ENCODE assay signal across 1 cellular context in genomic region chr17:83090424-83091256, GRCh38.
A peak's percentile ranks its signal among the peaks of the same experiment; 100 is the strongest.
TF ChIP-seq lines count a peak whose summit lies in the region.

No MANE protein-coding gene starts in this region.

TF ChIP-seq in HepG2, 621 proteins besides CTCF, POLR2A, EP300 and RAD21:
- TF ChIP-seq HNRNPL (IDR thresholded peaks at IDR 0.05; ENCODE audit: low read depth, low read length) = 0 out of 2 replicates have a peak, but pooled peaks have one; percentile 69
- TF ChIP-seq MTA1 (CRISPR knock-in tag; IDR thresholded peaks at IDR 0.05; ENCODE audit: borderline replicate concordance) = peak; percentile 19; the same call in 1 of the 2 replicates
- TF ChIP-seq ZBTB44 (CRISPR knock-in tag; IDR thresholded peaks at IDR 0.05) = no peak
